In genomic region chr1:78619446-78619802, GRCh38 we compare ENCODE assay signal across 8 cellular contexts. TPM values are rescaled to one million over a fixed set of nuclear protein-coding genes. Genes with fewer than 3 reads are reported as not detected.
DNase-seq lines count a peak whose midpoint lies in the region; ATAC-seq, FAIRE-seq and TF ChIP-seq lines count a peak whose summit lies in the region.

No MANE protein-coding gene starts in this region.

- H3K36me3 ChIP-seq in kidney (ENCODE audit: control insufficient read depth in 1 of 2, insufficient read depth in 2 of 2, low read length in 2 of 2) (no peaks in the 10 kb centered on the region), vagina (no peaks in the 10 kb centered on the region)

- CTCF ChIA-PET in activated CD8-positive, alpha-beta T cell treated with anti-CD3 and anti-CD28 coated beads for 36 hours (lab: Charles Lee), result interaction anchor here (0.6 to 4.2 kb wide), 6 partner anchors 11 to 486 kb away, joined by 3 to 50 read pairs (median 6); partner anchors contain the start of gene IFI44

- peak overlapping the region; percentile 86 for H3K27ac Mint-ChIP-seq in activated CD8-positive, alpha-beta T cell treated with anti-CD3 and anti-CD28 coated beads for 36 hours

- peak; percentile 45 for DNase-seq in ELR (ENCODE audit: low read depth)
- peak; percentile 6 for DNase-seq in H4 (ENCODE audit: low spot score)
- DNase-seq in activated CD8-positive, alpha-beta T cell treated with anti-CD3 and anti-CD28 coated beads for 36 hours, result no peak
- no peak for DNase-seq in kidney
- DNase-seq in vagina (ENCODE audit: extremely low spot score in 2 of 2), result no peak
- no peak for DNase-seq in NCI-H2081 (lab: John Stamatoyannopoulos, UW)
- no peak for DNase-seq in NK-92 (lab: John Stamatoyannopoulos, UW; ENCODE audit: unreplicated experiment)
- no peak for DNase-seq in NCI-H2029 (lab: John Stamatoyannopoulos, UW)

- TF ChIP-seq CTCF in activated CD8-positive, alpha-beta T cell treated with anti-CD3 and anti-CD28 coated beads for 36 hours (IDR thresholded peaks at IDR 0.05), result no peak
- TF ChIP-seq CTCF in kidney (IDR thresholded peaks at IDR 0.05; ENCODE audit: borderline replicate concordance, extremely low read depth, insufficient read depth), result no peak
- no peak for TF ChIP-seq CTCF in vagina (IDR thresholded peaks at IDR 0.05)

- POLR2A ChIA-PET in activated CD8-positive, alpha-beta T cell treated with anti-CD3 and anti-CD28 coated beads for 36 hours (lab: Charles Lee), result interaction anchor here (1.1 kb wide), 1 partner anchor 53 kb away, joined by 5 read pairs; no protein-coding TSS in a partner anchor

- TF ChIP-seq POLR2A in vagina (IDR thresholded peaks at IDR 0.05), result no peak

- H3K27ac ChIP-seq in kidney (ENCODE audit: low read depth in 2 of 2, low read length in 2 of 2), result peak overlapping the region; percentile 9 to 20
- H3K27ac ChIP-seq in vagina, result peak overlapping the region; percentile 79

- H3K4me1 ChIP-seq in kidney (ENCODE audit: control insufficient read depth in 1 of 2, insufficient read depth in 1 of 2, low read depth in 1 of 2, low read length in 2 of 2) (peaks cover 2 to 5% of the 10 kb centered on the region in 2 donors), vagina (peaks cover 28% of the 10 kb centered on the region)

- H3K27me3 Mint-ChIP-seq in activated CD8-positive, alpha-beta T cell treated with anti-CD3 and anti-CD28 coated beads for 36 hours, result no peaks in the 10 kb centered on the region

- no peak for FAIRE-seq in kidney (lab: Jason Lieb, UNC)

- H3K9me3 ChIP-seq in kidney (ENCODE audit: control insufficient read depth in 1 of 2, low read length in 2 of 2), result no peaks in the 10 kb centered on the region
- H3K9me3 ChIP-seq in vagina, result no peaks in the 10 kb centered on the region

- intact Hi-C loops in activated CD8-positive, alpha-beta T cell treated with anti-CD3 and anti-CD28 coated beads for 36 hours (cut with micrococcal nuclease), result loop anchor here (2.0 to 5.0 kb wide), 2 partner anchors 29 to 477 kb away; partner anchors contain the start of gene IFI44
- intact Hi-C loops in kidney (cut with DNase I) (no loop called here), vagina (cut with DNase I) (no loop called here)

- H3K4me1 Mint-ChIP-seq in activated CD8-positive, alpha-beta T cell treated with anti-CD3 and anti-CD28 coated beads for 36 hours (ENCODE audit: low read depth), result peaks cover 56% of the 10 kb centered on the region

- H3K4me3 Mint-ChIP-seq in activated CD8-positive, alpha-beta T cell treated with anti-CD3 and anti-CD28 coated beads for 36 hours, result no peak overlapping the region

- no peaks in the 10 kb centered on the region for H3K27me3 ChIP-seq in vagina

- peaks cover 18% of the 10 kb centered on the region for H3K36me3 Mint-ChIP-seq in activated CD8-positive, alpha-beta T cell treated with anti-CD3 and anti-CD28 coated beads for 36 hours (ENCODE audit: low read depth)

- peak overlapping the region in 1 of 2 donors; percentile 65 for H3K9ac ChIP-seq in kidney (ENCODE audit: low read length in 2 of 2)

- H3K9me3 Mint-ChIP-seq in activated CD8-positive, alpha-beta T cell treated with anti-CD3 and anti-CD28 coated beads for 36 hours, result no peaks in the 10 kb centered on the region

- ATAC-seq in activated CD8-positive, alpha-beta T cell treated with anti-CD3 and anti-CD28 coated beads for 36 hours, result no peak

- H3K4me3 ChIP-seq in kidney (ENCODE audit: low read length in 2 of 2) (peak overlapping the region; percentile 59 to 69), vagina (peak overlapping the region; percentile 8 to 37)

RNA-seq across cellular contexts. Expression of gene IFI44L, which starts 0.8 kb away (rescaled TPM):
- total RNA-seq in H4 (2014; rRNA removed; shearing (Covaris generic)), result 58.5 and 79.9 TPM in 2 replicates
- total RNA-seq in activated CD8-positive, alpha-beta T cell treated with anti-CD3 and anti-CD28 coated beads for 36 hours, result 10 to 100 TPM; 22.4 to 22.5 TPM
- 20.6 TPM for total RNA-seq in kidney
- polyA plus RNA-seq in kidney (ENCODE audit: insufficient read depth, low read depth, low replicate concordance), result 5.7 TPM
- 1.7 TPM for total RNA-seq in vagina

RNA-seq across cellular contexts. Expression of gene IFI44, which starts 30.2 kb away (rescaled TPM):
- total RNA-seq in H4 (2014; rRNA removed; shearing (Covaris generic)), result 75.9 and 88.4 TPM in 2 replicates
- 10 to 100 TPM; 37.2 to 38.4 TPM for total RNA-seq in activated CD8-positive, alpha-beta T cell treated with anti-CD3 and anti-CD28 coated beads for 36 hours
- total RNA-seq in kidney (42.3 TPM), vagina (17.7 TPM)
- 21.9 TPM for polyA plus RNA-seq in kidney (ENCODE audit: insufficient read depth, low read depth, low replicate concordance)

Comparison
In these comparisons a context has a peak if more than half of its experiments do, and no peak if none do; other contexts are left out.
1. DNase-seq: peak in ELR (single experiment) and H4 (single experiment); none in activated CD8-positive, alpha-beta T cell treated with anti-CD3 and anti-CD28 coated beads for 36 hours (single experiment), kidney (single experiment), vagina (0 of 2), NCI-H2081 (0 of 2), NK-92 (single experiment) and NCI-H2029 (single experiment).